18 cellular contexts compared by ENCODE assay signal in the genomic region with DNA sequence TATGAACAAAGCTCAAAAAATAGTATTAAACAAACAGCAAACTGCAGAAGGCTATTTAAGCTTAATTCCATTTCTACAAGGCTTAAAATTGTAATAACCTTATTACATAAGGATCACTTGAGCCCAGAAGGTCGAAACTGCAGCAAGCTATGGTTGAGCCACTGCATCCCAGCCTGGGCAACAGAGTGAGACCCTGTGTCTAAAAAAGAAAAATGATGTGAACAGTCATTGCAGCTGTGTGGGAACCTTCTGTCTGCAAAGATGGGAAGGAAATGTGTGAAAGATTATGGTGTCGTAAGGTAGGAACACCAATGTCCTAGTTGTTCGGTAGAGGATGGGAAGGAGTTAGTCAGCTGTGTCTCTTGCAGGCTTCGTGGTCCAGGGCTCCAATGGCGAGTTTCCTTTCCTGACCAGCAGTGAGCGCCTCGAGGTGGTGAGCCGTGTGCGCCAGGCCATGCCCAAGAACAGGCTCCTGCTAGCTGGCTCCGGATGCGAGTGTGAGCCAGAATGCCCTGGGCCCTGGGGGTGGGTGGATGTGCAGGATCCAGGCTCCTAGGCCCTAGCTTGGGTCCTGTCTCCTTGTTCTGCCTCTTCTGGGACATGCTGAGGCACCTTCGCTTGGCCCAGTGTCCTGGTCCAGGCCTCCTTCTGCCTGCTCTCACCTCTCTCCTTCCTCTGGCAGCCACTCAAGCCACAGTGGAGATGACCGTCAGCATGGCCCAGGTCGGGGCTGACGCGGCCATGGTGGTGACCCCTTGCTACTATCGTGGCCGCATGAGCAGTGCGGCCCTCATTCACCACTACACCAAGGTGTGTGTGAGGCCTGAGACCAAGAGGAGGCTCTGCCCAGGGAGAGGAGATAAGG. TPM values are rescaled to one million over a fixed set of nuclear protein-coding genes. Genes with fewer than 3 reads are reported as not detected.
"Had no signal": no experiment of that assay in that cellular context is flagged by ENCODE, and none has a peak within 500 bp of the region (broad histone marks: within the 10 kb centered on the region; RNA-seq: fewer than 3 reads in every experiment).

No MANE protein-coding gene starts in this region.

- ATAC-seq: activated CD8-positive, alpha-beta T cell treated with anti-CD3 and anti-CD28 coated beads, Interleukin-2, amount 10 ng/mL, durations not matched to agents 7 days and 5 days; activated naive CD8-positive, alpha-beta T cell treated with anti-CD3 and anti-CD28 coated beads, Interleukin-2, amount 50 U/mL, for 24 hours had no signal

- H3K4me3 ChIP-seq: ovary, skin epidermis, stomach, thoracic aorta, uterus had no signal

- H3K27ac ChIP-seq: ovary, skin epidermis, stomach had no signal

- H3K36me3 ChIP-seq: ovary, stomach, thoracic aorta, uterus had no signal

- FAIRE-seq: colon had no signal

- H3K9me3 ChIP-seq: ovary, stomach, thoracic aorta, uterus had no signal

- H3K27me3 ChIP-seq: ovary, stomach, uterus had no signal

- DNase-seq: activated CD4-positive, alpha-beta T cell treated with anti-CD3 and anti-CD28 coated beads for 48 hours; activated CD8-positive, alpha-beta memory T cell treated with anti-CD3 and anti-CD28 coated beads, Interleukin-2, amount 50 U/mL, for 48 hours; activated CD8-positive, alpha-beta T cell treated with anti-CD3 and anti-CD28 coated beads, Interleukin-2, amount 10 ng/mL, durations not matched to agents 7 days and 5 days; activated naive CD8-positive, alpha-beta T cell treated with anti-CD3 and anti-CD28 coated beads, Interleukin-2, amount 50 U/mL, for 24 hours; foreskin melanocyte; ovary; retina; stimulated activated CD4-positive, alpha-beta T cell treated with anti-CD3 and anti-CD28 coated beads, Interleukin-4, amount 100 ng/mL, for 4 hours; stomach; T-helper 9 cell; uterus had no signal

RNA-seq across cellular contexts. Expression of a gene that starts 9.1 kb away (rescaled TPM):
- total RNA-seq: activated CD8-positive, alpha-beta T cell treated with anti-CD3 and anti-CD28 coated beads, Interleukin-2, amount 10 ng/mL, durations not matched to agents 7 days and 5 days; endothelial cell of umbilical vein; neural crest cell; stomach; uterus had no signal
- polyA plus RNA-seq: endothelial cell of umbilical vein, keratinocyte, ovary, stomach had no signal

RNA-seq across cellular contexts. Expression of a gene that starts 14.4 kb away (rescaled TPM):
- total RNA-seq: activated CD8-positive, alpha-beta T cell treated with anti-CD3 and anti-CD28 coated beads, Interleukin-2, amount 10 ng/mL, durations not matched to agents 7 days and 5 days; stomach had no signal

RNA-seq across cellular contexts. Expression of a gene that starts 26.1 kb away (rescaled TPM):
- total RNA-seq: liver, neural crest cell, stomach had no signal
- polyA plus RNA-seq: liver had no signal
